25 cellular contexts compared by ENCODE assay signal in genomic region chr13:35703061-35703460, GRCh38.
"Had no signal": no experiment of that assay in that cellular context is flagged by ENCODE, and none has a peak within 500 bp of the region (broad histone marks: within the 10 kb centered on the region; RNA-seq: fewer than 3 reads in every experiment).

No MANE protein-coding gene starts in this region.

- H2AFZ ChIP-seq: hepatocyte, neural progenitor cell had no signal

- H3K36me3 ChIP-seq: left ventricle myocardium inferior, neural progenitor cell, pancreas, sigmoid colon, stomach, thoracic aorta, transverse colon had no signal

- H3K27me3 ChIP-seq: hepatocyte, neural progenitor cell, pancreas, sigmoid colon, stomach, transverse colon had no signal

- H3K4me3 ChIP-seq: coronary artery, hepatocyte, left ventricle myocardium inferior, lung, neural progenitor cell, pancreas, sigmoid colon, skin epidermis, stomach, thoracic aorta, transverse colon had no signal

- DNase-seq: effector CD4-positive, alpha-beta T cell; endodermal cell; foreskin melanocyte; head of caudate nucleus; kidney; left cardiac atrium; left ventricle myocardium inferior; mesenchymal stem cell; midbrain; nucleus accumbens; pancreas; sigmoid colon; stimulated activated CD4-positive, alpha-beta T cell treated with anti-CD3 and anti-CD28 coated beads, Interleukin-2, amount 100 ng/mL, for 24 hours; stimulated activated naive CD4-positive, alpha-beta T cell; stomach; substantia nigra; transverse colon had no signal

- FAIRE-seq: endothelial cell of umbilical vein, kidney, pancreas had no signal

- H3K4me2 ChIP-seq: hepatocyte, neural progenitor cell had no signal

- H3K27ac ChIP-seq: coronary artery, neural progenitor cell, pancreas, sigmoid colon, skin epidermis, stomach, thoracic aorta, transverse colon had no signal

- H3K4me1 ChIP-seq: left ventricle myocardium inferior, neural progenitor cell, pancreas had no signal

- H3K9ac ChIP-seq: neural progenitor cell had no signal

- H3K79me2 ChIP-seq: hepatocyte had no signal

- ATAC-seq: natural killer cell treated with Interleukin-12 subunit alpha and Interleukin-12 subunit beta and Interleukin-15 and Interleukin-18, amount 100 ng/mL, for 72 hours; pancreas had no signal

- H3K9me3 ChIP-seq: left ventricle myocardium inferior, pancreas, sigmoid colon, stomach, thoracic aorta, transverse colon had no signal
